12 cellular contexts compared by ENCODE assay signal in genomic region chr3:45611619-45612018, GRCh38. TPM values are rescaled to one million over a fixed set of nuclear protein-coding genes. Genes with fewer than 3 reads are reported as not detected.
DNase-seq lines count a peak whose midpoint lies in the region; ATAC-seq and TF ChIP-seq lines count a peak whose summit lies in the region.
"Had no signal": no experiment of that assay in that cellular context is flagged by ENCODE, and none has a peak within 500 bp of the region (broad histone marks: within the 10 kb centered on the region; RNA-seq: fewer than 3 reads in every experiment).

No MANE protein-coding gene starts in this region.

- H3K4me3 ChIP-seq in GM06990 (replicated peaks; ENCODE audit: low read depth, low read length) (no peak overlapping the region), dorsolateral prefrontal cortex (peak overlapping the region in 3 of 59 donors; percentile 16 to 28 (median 22))
- H3K4me3 ChIP-seq: tibial nerve had no signal

- ATAC-seq in GM18867 (IDR thresholded peaks at IDR 0.05; ENCODE audit: unreplicated experiment) = no peak
- ATAC-seq: activated T-helper 17 cell treated with anti-CD3 and anti-CD28 coated beads, Interleukin-2, amount 50 U/mL, for 72 hours; foreskin keratinocyte; left lobe of liver had no signal

- peaks cover 9% of the 10 kb centered on the region for H3K36me3 ChIP-seq in GM06990 (ENCODE audit: control insufficient read depth, insufficient read depth, low read length)
- H3K36me3 ChIP-seq: tibial nerve had no signal

- H3K27ac ChIP-seq in dorsolateral prefrontal cortex = peak overlapping the region in 12 of 59 donors; percentile 16 to 73 (median 48)
- H3K27ac ChIP-seq: foreskin keratinocyte had no signal

- H3K27me3 ChIP-seq in GM06990 (replicated peaks; ENCODE audit: control insufficient read depth, insufficient read depth, low read length) (no peaks in the 10 kb centered on the region), dorsolateral prefrontal cortex (no peaks in the 10 kb centered on the region)
- H3K27me3 ChIP-seq: foreskin keratinocyte, tibial nerve had no signal

- DNase-seq in GM06990 (ENCODE audit: extremely low read depth, insufficient read length) (peak; percentile 24), NAMALWA (ENCODE audit: low spot score) (peak; percentile 26), dorsolateral prefrontal cortex (peak in 9 of 10 donors; percentile 55 to 84 (median 81)), putamen (ENCODE audit: low spot score) (peak; percentile 71), NCI-H187 treated with DMSO at 0.1 percent for 48 hours (lab: John Stamatoyannopoulos, UW) (no peak), OCI-M1 (lab: John Stamatoyannopoulos, UW) (no peak)
- no peak for DNase-seq in activated naive CD4-positive, alpha-beta T cell treated with Interleukin-2 at 50 U/mL for 16 hours
- DNase-seq: foreskin keratinocyte had no signal

- intact Hi-C loops in dorsolateral prefrontal cortex (cut with DNase I) = loop anchor here in 1 of 2 donors (2.0 kb wide), 1 partner anchor 29 kb away; no protein-coding TSS in a partner anchor

- no peak for TF ChIP-seq CTCF in GM06990 (IDR thresholded peaks at IDR 0.05; ENCODE audit: insufficient read depth, low read length, poor library complexity, severe bottlenecking)
- peak in 1 of 56 donors; percentile 18 for TF ChIP-seq CTCF in dorsolateral prefrontal cortex (IDR thresholded peaks at IDR 0.05 in 54 of 56, conservative IDR thresholded peaks at IDR 0.05 in 2 of 56; ENCODE audit: low read depth in 1 of 56, partially characterized antibody in 56 of 56)

RNA-seq across cellular contexts. Expression of gene LIMD1, which starts 17.1 kb away (rescaled TPM):
- total RNA-seq in dorsolateral prefrontal cortex = 10 to 100 TPM in 48 of 120 experiments, 1 to 10 TPM in 72; 4.4 to 23.9 (median 9.4) TPM

Comparison
In these comparisons a context has a peak if more than half of its experiments do, and no peak if none do; other contexts are left out.
1. DNase-seq: peak in GM06990 (single experiment), NAMALWA (single experiment), dorsolateral prefrontal cortex (9 of 10) and putamen (single experiment); none in activated naive CD4-positive, alpha-beta T cell treated with Interleukin-2 at 50 U/mL for 16 hours (single experiment), NCI-H187 treated with DMSO at 0.1 percent for 48 hours (single experiment) and OCI-M1 (single experiment).